In the genomic region with DNA sequence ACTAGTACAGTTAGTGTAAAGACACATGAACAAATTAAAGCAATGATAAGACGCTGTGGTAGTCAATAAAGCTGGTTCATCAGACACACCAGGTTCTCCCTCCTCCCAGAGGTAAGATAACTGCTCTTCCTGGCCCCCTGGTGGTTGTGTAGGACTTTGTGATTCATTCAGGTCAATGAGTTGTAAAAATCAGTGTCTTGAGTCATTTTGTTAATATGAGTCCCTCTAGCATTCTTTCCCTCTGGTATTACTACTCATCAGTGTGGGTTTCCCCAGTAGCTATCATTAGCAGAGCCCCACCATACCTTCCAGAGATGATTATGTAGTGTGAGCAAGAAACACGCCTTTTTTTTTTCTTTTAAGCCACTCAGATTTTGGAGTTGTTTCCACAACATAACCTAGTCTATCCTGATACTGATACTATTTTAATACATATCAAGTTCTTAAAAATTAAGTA, we compare ENCODE assay signal across 8 cellular contexts. TPM values are rescaled to one million over a fixed set of nuclear protein-coding genes. Genes with fewer than 3 reads are reported as not detected.
DNase-seq lines count a peak whose midpoint lies in the region; FAIRE-seq lines count a peak whose summit lies in the region.

No MANE protein-coding gene starts in this region.

- FAIRE-seq in urothelium cell line (lab: Jason Lieb, UNC) = no peak

- in situ Hi-C loops in SK-MEL-5 (cut with HindIII; ENCODE audit: low pct_unique_long_range_greater_than_20kb, low sequenced_read_pairs) = no loop called here

- DNase-seq in DMS153 (lab: John Stamatoyannopoulos, UW) (peak; percentile 77), GOT3 (lab: John Stamatoyannopoulos, UW) (peak; percentile 5), NAMALWA (ENCODE audit: low spot score) (peak; percentile 94), SK-MEL-5 (ENCODE audit: low read depth, low spot score) (peak; percentile 89), globus pallidus (ENCODE audit: low spot score) (peak; percentile 35), posterior cingulate gyrus (peak in 6 of 10 donors; percentile 24 to 84 (median 52)), urothelium cell line (ENCODE audit: low spot score) (peak; percentile 75)
- peak; percentile 70 for DNase-seq in activated gamma-delta T cell treated with anti-CD3 and anti-CD28 coated beads, Interleukin-2, amount 50 U/mL, for 16 hours (ENCODE audit: low read depth)

- intact Hi-C loops in posterior cingulate gyrus (cut with DNase I) = no loop called here

RNA-seq across cellular contexts. Expression of gene SETDB1, which starts 3.6 kb away (rescaled TPM):
- total RNA-seq in SK-MEL-5 (2014; rRNA removed; shearing (Covaris generic)) = 46.9 and 49.3 TPM in 2 replicates
- polyA plus RNA-seq in SK-MEL-5 (2015; cell fraction: cytosol; rRNA removed) = 26.4 and 44.5 TPM in 2 replicates
- polyA plus RNA-seq in SK-MEL-5 (2015; cell fraction: nucleus; rRNA removed) = 116 and 150 TPM in 2 replicates

RNA-seq across cellular contexts. Expression of gene CTXND2, which starts 35.6 kb away (rescaled TPM):
- total RNA-seq in SK-MEL-5 (2014; rRNA removed; shearing (Covaris generic)) = not detected in 2 replicates
- polyA plus RNA-seq in SK-MEL-5 (2015; cell fraction: cytosol; rRNA removed) = not detected in 2 replicates
- polyA plus RNA-seq in SK-MEL-5 (2015; cell fraction: nucleus; rRNA removed) = not detected in 2 replicates

RNA-seq across cellular contexts. Expression of gene ARNT, which starts 46.1 kb away (rescaled TPM):
- 21.6 and 21.9 TPM in 2 replicates for total RNA-seq in SK-MEL-5 (2014; rRNA removed; shearing (Covaris generic))
- 22.9 and 23.9 TPM in 2 replicates for polyA plus RNA-seq in SK-MEL-5 (2015; cell fraction: cytosol; rRNA removed)
- 29.0 and 39.9 TPM in 2 replicates for polyA plus RNA-seq in SK-MEL-5 (2015; cell fraction: nucleus; rRNA removed)

RNA-seq across cellular contexts. Expression of gene CERS2, which starts 52.1 kb away (rescaled TPM):
- 133 and 162 TPM in 2 replicates for total RNA-seq in SK-MEL-5 (2014; rRNA removed; shearing (Covaris generic))
- 171 and 247 TPM in 2 replicates for polyA plus RNA-seq in SK-MEL-5 (2015; cell fraction: cytosol; rRNA removed)
- 161 and 165 TPM in 2 replicates for polyA plus RNA-seq in SK-MEL-5 (2015; cell fraction: nucleus; rRNA removed)

RNA-seq across cellular contexts. Expression of gene ANXA9, which starts 59.5 kb away (rescaled TPM):
- 0.48 and 1.1 TPM in 2 replicates for total RNA-seq in SK-MEL-5 (2014; rRNA removed; shearing (Covaris generic))
- 0.43 and 0.98 TPM in 2 replicates for polyA plus RNA-seq in SK-MEL-5 (2015; cell fraction: cytosol; rRNA removed)
- polyA plus RNA-seq in SK-MEL-5 (2015; cell fraction: nucleus; rRNA removed) = 0.77 and 2.1 TPM in 2 replicates

Comparison
In these comparisons a context has a peak if more than half of its experiments do, and no peak if none do; other contexts are left out.
1. Peak in every context shown above with its lines: DNase-seq.
2. DNase-seq: peak in every context shown above with its lines; median percentile 94 in NAMALWA; 89 in SK-MEL-5; 77 in DMS153; 75 in urothelium cell line; 70 in activated gamma-delta T cell treated with anti-CD3 and anti-CD28 coated beads, Interleukin-2, amount 50 U/mL, for 16 hours; 52 in posterior cingulate gyrus; 35 in globus pallidus; 5 in GOT3.